12 cellular contexts compared by ENCODE assay signal in genomic region chr1:19465123-19465522, GRCh38. TPM values are rescaled to one million over a fixed set of nuclear protein-coding genes. Genes with fewer than 3 reads are reported as not detected.
DNase-seq lines count a peak whose midpoint lies in the region; ATAC-seq, FAIRE-seq and TF ChIP-seq lines count a peak whose summit lies in the region.
"Had no signal": no experiment of that assay in that cellular context is flagged by ENCODE, and none has a peak within 500 bp of the region (broad histone marks: within the 10 kb centered on the region; RNA-seq: fewer than 3 reads in every experiment).

No MANE protein-coding gene starts in this region.

- 56 to 65% (median 64%) methylated on average over 2 of the region's 2 CpGs for WGBS in small intestine, 3 donors

- no peak overlapping the region for H3K4me3 Mint-ChIP-seq in activated CD8-positive, alpha-beta T cell treated with anti-CD3 and anti-CD28 coated beads for 36 hours

- H3K27ac Mint-ChIP-seq in activated CD8-positive, alpha-beta T cell treated with anti-CD3 and anti-CD28 coated beads for 36 hours = peak overlapping the region; percentile 80

- H3K9me3 Mint-ChIP-seq in activated CD8-positive, alpha-beta T cell treated with anti-CD3 and anti-CD28 coated beads for 36 hours = no peaks in the 10 kb centered on the region

- no peak for TF ChIP-seq CTCF in activated CD8-positive, alpha-beta T cell treated with anti-CD3 and anti-CD28 coated beads for 36 hours (IDR thresholded peaks at IDR 0.05)
- peak; percentile 16 for TF ChIP-seq CTCF in fibroblast of the aortic adventitia (IDR thresholded peaks at IDR 0.05; ENCODE audit: insufficient read depth, low read length)

- ATAC-seq in activated CD8-positive, alpha-beta T cell treated with anti-CD3 and anti-CD28 coated beads for 36 hours = no peak
- ATAC-seq in HG03520 (IDR thresholded peaks at IDR 0.05; ENCODE audit: unreplicated experiment) = no peak

- CTCF ChIA-PET in activated CD8-positive, alpha-beta T cell treated with anti-CD3 and anti-CD28 coated beads for 36 hours (lab: Charles Lee) = interaction anchor here (0.8 to 1.7 kb wide), 10 partner anchors 10 to 189 kb away, joined by 3 to 10 read pairs (median 3); no protein-coding TSS in a partner anchor

- POLR2A ChIA-PET in activated CD8-positive, alpha-beta T cell treated with anti-CD3 and anti-CD28 coated beads for 36 hours (lab: Charles Lee) = interaction anchor here (1.0 to 15.0 kb wide), 5 partner anchors 17 to 132 kb away, joined by 3 to 213 read pairs (median 5); partner anchors contain the start of gene CAPZB

- no peaks in the 10 kb centered on the region for H3K27me3 ChIP-seq in small intestine (ENCODE audit: control insufficient read depth in 2 of 2, insufficient read depth in 2 of 2, low read length in 2 of 2)

- peaks cover 34% of the 10 kb centered on the region for H3K36me3 Mint-ChIP-seq in activated CD8-positive, alpha-beta T cell treated with anti-CD3 and anti-CD28 coated beads for 36 hours (ENCODE audit: low read depth)

- no peaks in the 10 kb centered on the region for H3K36me3 ChIP-seq in small intestine (ENCODE audit: control insufficient read depth in 2 of 2, insufficient read depth in 2 of 2, low read length in 2 of 2)

- H3K4me1 Mint-ChIP-seq in activated CD8-positive, alpha-beta T cell treated with anti-CD3 and anti-CD28 coated beads for 36 hours (ENCODE audit: low read depth) = peaks cover 90% of the 10 kb centered on the region

- DNase-seq in HCEC 1CT = peak; percentile 57
- DNase-seq in activated CD8-positive, alpha-beta T cell treated with anti-CD3 and anti-CD28 coated beads for 36 hours = peak; percentile 50
- DNase-seq in fibroblast of the aortic adventitia (ENCODE audit: low read depth) = peak; percentile 90
- DNase-seq in small intestine = no peak
- DNase-seq in NCI-H774 (lab: John Stamatoyannopoulos, UW) = no peak
- no peak for DNase-seq in DMS79 treated with DMSO at 0.1 percent for 48 hours (lab: John Stamatoyannopoulos, UW)
- DNase-seq: activated CD4-positive, alpha-beta T cell treated with anti-CD3 and anti-CD28 coated beads for 4 hours; Karpas-422; mammary epithelial cell; NCI-H446; SHP77 treated with DMSO at 0.1 percent for 48 hours had no signal

- H3K4me3 ChIP-seq in fibroblast of the aortic adventitia (ENCODE audit: low read depth, low read length) (no peak overlapping the region), small intestine (ENCODE audit: low read depth in 1 of 2, low read length in 2 of 2) (no peak overlapping the region)

- intact Hi-C loops in activated CD8-positive, alpha-beta T cell treated with anti-CD3 and anti-CD28 coated beads for 36 hours (cut with micrococcal nuclease) = no loop called here

- H3K27me3 Mint-ChIP-seq in activated CD8-positive, alpha-beta T cell treated with anti-CD3 and anti-CD28 coated beads for 36 hours = no peaks in the 10 kb centered on the region

- peak overlapping the region; percentile 41 to 74 for H3K27ac ChIP-seq in small intestine (ENCODE audit: low read depth in 1 of 2, low read length in 1 of 2)

- no peaks in the 10 kb centered on the region for H3K9me3 ChIP-seq in small intestine (ENCODE audit: control insufficient read depth, low read depth)

- no peak for FAIRE-seq in small intestine (lab: Jason Lieb, UNC)

- peaks cover 21 to 38% of the 10 kb centered on the region in 2 donors for H3K4me1 ChIP-seq in small intestine (ENCODE audit: control insufficient read depth in 2 of 2, insufficient read depth in 1 of 2, low read depth in 1 of 2, low read length in 1 of 2)

RNA-seq across cellular contexts. Expression of gene CAPZB, which starts 20.2 kb away (rescaled TPM):
- 100 to 1,000 TPM; 335 to 340 TPM for total RNA-seq in activated CD8-positive, alpha-beta T cell treated with anti-CD3 and anti-CD28 coated beads for 36 hours
- total RNA-seq in fibroblast of the aortic adventitia (ENCODE audit: low replicate concordance) = 96.6 and 232 TPM in 2 replicates
- polyA plus RNA-seq in small intestine = 100 to 1,000 TPM; 262 to 292 (median 289) TPM

Comparison
In these comparisons a context has a peak if more than half of its experiments do, and no peak if none do; other contexts are left out.
1. DNase-seq: peak in HCEC 1CT (single experiment), activated CD8-positive, alpha-beta T cell treated with anti-CD3 and anti-CD28 coated beads for 36 hours (single experiment) and fibroblast of the aortic adventitia (single experiment); none in small intestine (single experiment), NCI-H774 (single experiment) and DMS79 treated with DMSO at 0.1 percent for 48 hours (single experiment).